8 cellular contexts compared by ENCODE assay signal in genomic region chr4:143185253-143186107, GRCh38. TPM values are rescaled to one million over a fixed set of nuclear protein-coding genes. Genes with fewer than 3 reads are reported as not detected.
A peak's percentile ranks its signal among the peaks of the same experiment; 100 is the strongest.
DNase-seq lines count a peak whose midpoint lies in the region; ATAC-seq and TF ChIP-seq lines count a peak whose summit lies in the region.

No MANE protein-coding gene starts in this region.

- H3K4me3 ChIP-seq in GM23248 = peak overlapping the region; percentile 87
- peak overlapping the region; percentile 87 for H3K4me3 ChIP-seq in adipocyte (ENCODE audit: low read length)
- H3K4me3 ChIP-seq in gastrocnemius medialis = peak overlapping the region; percentile 73 to 94 (median 91)

- no peaks in the 10 kb centered on the region for H3K9me3 ChIP-seq in GM23248 (ENCODE audit: low read depth)
- no peaks in the 10 kb centered on the region for H3K9me3 ChIP-seq in KOPT-K1 (ENCODE audit: insufficient read depth, low read length, poor library complexity, severe bottlenecking)
- H3K9me3 ChIP-seq in adipocyte (ENCODE audit: control insufficient read depth, low read length) = no peaks in the 10 kb centered on the region
- no peaks in the 10 kb centered on the region for H3K9me3 ChIP-seq in gastrocnemius medialis

- H3K27ac ChIP-seq in GM23248 = peak overlapping the region; percentile 96
- peak overlapping the region; percentile 87 for H3K27ac ChIP-seq in KOPT-K1 (ENCODE audit: low read depth, low read length, poor library complexity, severe bottlenecking)
- H3K27ac ChIP-seq in gastrocnemius medialis = peak overlapping the region; percentile 95 to 98 (median 96)

- H3K79me2 ChIP-seq in GM23248 (ENCODE audit: insufficient read depth) = peaks cover 70% of the 10 kb centered on the region

- peak overlapping the region; percentile 67 for H2AFZ ChIP-seq in GM23248

- peak; percentile 5 to 28 for ATAC-seq in gastrocnemius medialis

- peak; percentile 22 for DNase-seq in NCI-H2171 treated with DMSO at 0.1 percent for 48 hours (lab: John Stamatoyannopoulos, UW)
- DNase-seq in NCI-H2171 (lab: John Stamatoyannopoulos, UW) = no peak
- DNase-seq in GM23248 = peak; percentile 51
- peak; percentile 38 for DNase-seq in adipocyte (ENCODE audit: low read depth)
- DNase-seq in hypothalamus (lab: John Stamatoyannopoulos, UW) = peak in 31 of 51 donors; percentile 10 to 53 (median 30)
- peak; percentile 20 to 23 for DNase-seq in gastrocnemius medialis
- no peak for DNase-seq in NCI-H510A (lab: John Stamatoyannopoulos, UW)

- TF ChIP-seq POLR2A in gastrocnemius medialis (IDR thresholded peaks at IDR 0.05) = no peak

- in situ Hi-C loops in GM23248 (cut with MboI) (no loop called here), gastrocnemius medialis (cut with MboI; ENCODE audit: low sequenced_read_pairs in 4 of 4) (no loop called here)

- TF ChIP-seq CTCF in gastrocnemius medialis (IDR thresholded peaks at IDR 0.05 in 4 of 5, conservative IDR thresholded peaks at IDR 0.05 in 1 of 5) = no peak

- H3K9ac ChIP-seq in GM23248 (peak overlapping the region; percentile 97), adipocyte (ENCODE audit: low read length) (peak overlapping the region; percentile 86)

- WGBS in GM23248 (ENCODE audit: low coverage in 1 of 2, low lambda C conversion rate in 2 of 2, missing lambda C conversion rate in 2 of 2), 2 experiments = 1% methylated on average over 38 to 42 of the region's 50 CpGs

- peaks cover 24% of the 10 kb centered on the region for H3F3A ChIP-seq in GM23248 (ENCODE audit: insufficient read depth)

- intact Hi-C loops in gastrocnemius medialis (cut with DNase I; ENCODE audit: low total_unique reads) = loop anchor here (2.0 to 10.0 kb wide), 2 partner anchors 151 to 1989 kb away; partner anchors contain the start of gene GAB1

- H3K27me3 ChIP-seq in GM23248 (replicated peaks; ENCODE audit: insufficient read depth) (no peaks in the 10 kb centered on the region), adipocyte (replicated peaks; ENCODE audit: control insufficient read depth, insufficient read depth, low read length) (no peaks in the 10 kb centered on the region), gastrocnemius medialis (no peaks in the 10 kb centered on the region)

- H3K36me3 ChIP-seq in GM23248 (ENCODE audit: low read depth) (peaks cover 9% of the 10 kb centered on the region), KOPT-K1 (ENCODE audit: insufficient read depth, low read length) (peaks cover 20% of the 10 kb centered on the region), adipocyte (ENCODE audit: control insufficient read depth, insufficient read depth, low read length, severe bottlenecking) (peaks cover 12% of the 10 kb centered on the region), gastrocnemius medialis (peaks cover 0 to 2% of the 10 kb centered on the region in 2 donors)

- no peaks in the 10 kb centered on the region; the same call in 1 of the 2 replicates for H4K20me1 ChIP-seq in GM23248 (ENCODE audit: insufficient read depth)

- no peaks in the 10 kb centered on the region for H3K9me2 ChIP-seq in GM23248 (ENCODE audit: insufficient read depth)

- H3K4me1 ChIP-seq in GM23248 (ENCODE audit: insufficient read depth) (peaks cover 46% of the 10 kb centered on the region), adipocyte (ENCODE audit: control insufficient read depth, insufficient read depth, low read length) (peaks cover 36% of the 10 kb centered on the region), gastrocnemius medialis (peaks cover 39 to 47% of the 10 kb centered on the region in 2 donors)

- peak overlapping the region; percentile 96 for H3K4me2 ChIP-seq in GM23248 (ENCODE audit: unreplicated experiment)

RNA-seq across cellular contexts. Expression of gene USP38, which starts 0.8 kb away (rescaled TPM):
- 19.3 and 20.1 TPM in 2 replicates for total RNA-seq in GM23248 (2014; rRNA removed; shearing (Covaris generic))
- 9.6 TPM in 2 replicates for polyA plus RNA-seq in GM23248 (2016; fragmentation: Nextera tagmentation; extraction: Ambion mirVana)
- total RNA-seq in gastrocnemius medialis = 100 to 1,000 TPM in 2 of 4 donors, 10 to 100 TPM in 2; 63.6 to 142 (median 102) TPM

Comparison
In these comparisons a context has a peak if more than half of its experiments do, and no peak if none do; other contexts are left out.
1. DNase-seq: peak in NCI-H2171 treated with DMSO at 0.1 percent for 48 hours (single experiment), GM23248 (single experiment), adipocyte (single experiment), hypothalamus (31 of 51) and gastrocnemius medialis (2 of 2); none in NCI-H2171 (single experiment) and NCI-H510A (single experiment).
2. Peak in every context shown above with its lines, with median percentiles within 50 percentile points of each other: H3K27ac ChIP-seq and H3K4me3 ChIP-seq.